In genomic region chr20:41032243-41032642, GRCh38 we compare ENCODE assay signal across 1 cellular context.
TF ChIP-seq lines count a peak whose summit lies in the region.

No MANE protein-coding gene starts in this region.

TF ChIP-seq in GM12878, 131 proteins besides CTCF, POLR2A, EP300 and RAD21:
- TF ChIP-seq IRF4 (IDR thresholded peaks at IDR 0.05; ENCODE audit: low read depth, low read length) (no peak), MTA3 (IDR thresholded peaks at IDR 0.05; ENCODE audit: borderline replicate concordance, low read length) (no peak), SMAD5 (IDR thresholded peaks at IDR 0.05; ENCODE audit: low read depth) (no peak), SUPT20H (IDR thresholded peaks at IDR 0.05; ENCODE audit: borderline replicate concordance, control insufficient read depth, low read depth, low read length) (no peak), SP1 (IDR thresholded peaks at IDR 0.05; ENCODE audit: low read depth, low read length) (no peak), RB1 (IDR thresholded peaks at IDR 0.05; ENCODE audit: borderline replicate concordance) (no peak), STAT3 (IDR thresholded peaks at IDR 0.05; ENCODE audit: low read depth, low read length) (no peak), NR2C1 (IDR thresholded peaks at IDR 0.05) (no peak), HCFC1 (IDR thresholded peaks at IDR 0.05; ENCODE audit: low read length) (no peak), NRF1 (conservative IDR thresholded peaks at IDR 0.05; ENCODE audit: low read depth, low read length) (no peak), USF2 (IDR thresholded peaks at IDR 0.05; ENCODE audit: borderline replicate concordance, low read depth, low read length) (no peak), SMARCA5 (IDR thresholded peaks at IDR 0.05) (no peak), ZZZ3 (IDR thresholded peaks at IDR 0.05; ENCODE audit: control insufficient read depth, insufficient read length, low read depth) (no peak), NR2F1 (conservative IDR thresholded peaks at IDR 0.05) (no peak), ZBTB11 (CRISPR knock-in tag; IDR thresholded peaks at IDR 0.05) (no peak), SIN3A (IDR thresholded peaks at IDR 0.05; ENCODE audit: low read depth, low read length) (no peak), POLR2AphosphoS2 (IDR thresholded peaks at IDR 0.05; ENCODE audit: low read depth, low read length) (no peak)
